ENCODE assay signal across 8 cellular contexts in genomic region chr10:11177926-11178453, GRCh38.
A peak's percentile ranks its signal among the peaks of the same experiment; 100 is the strongest.
DNase-seq lines count a peak whose midpoint lies in the region; ATAC-seq and TF ChIP-seq lines count a peak whose summit lies in the region.

No MANE protein-coding gene starts in this region.

- no peaks in the 10 kb centered on the region for H3K4me1 Mint-ChIP-seq in CD8-positive, alpha-beta T cell (ENCODE audit: low read depth)
- peaks cover 22% of the 10 kb centered on the region for H3K4me1 Mint-ChIP-seq in activated T-cell treated with anti-CD3 and anti-CD28 coated beads, Interleukin-2, amount 50 U/mL, for 72 hours (ENCODE audit: low read depth)

- H3K4me1 ChIP-seq in CD8-positive, alpha-beta T cell (ENCODE audit: insufficient read depth, low read length), result peaks cover 100% of the 10 kb centered on the region
- H3K4me1 ChIP-seq in lower lobe of right lung, result peaks cover 88% of the 10 kb centered on the region

- H3K27me3 Mint-ChIP-seq in CD8-positive, alpha-beta T cell (ENCODE audit: low read depth), result no peaks in the 10 kb centered on the region
- no peaks in the 10 kb centered on the region for H3K27me3 Mint-ChIP-seq in activated T-cell treated with anti-CD3 and anti-CD28 coated beads, Interleukin-2, amount 50 U/mL, for 72 hours (ENCODE audit: low read depth)

- H3K27ac ChIP-seq in CD8-positive, alpha-beta T cell (ENCODE audit: low read depth, low read length), result peak overlapping the region; percentile 48
- H3K27ac ChIP-seq in lower lobe of right lung, result peak overlapping the region; percentile 51

- intact Hi-C loops in CD8-positive, alpha-beta T cell (cut with DNase I, micrococcal nuclease), result loop anchor here (1.0 to 5.0 kb wide), 8 partner anchors 8 to 1169 kb away; partner anchors contain the start of gene CAMK1D (in 1 of the 2)
- intact Hi-C loops in lower lobe of right lung (cut with DNase I), result no loop called here

- no peaks in the 10 kb centered on the region for H3K27me3 ChIP-seq in CD8-positive, alpha-beta T cell (ENCODE audit: insufficient read depth, low read length)
- H3K27me3 ChIP-seq in lower lobe of right lung (ENCODE audit: low read depth), result no peaks in the 10 kb centered on the region

- no peak for TF ChIP-seq CTCF in CD8-positive, alpha-beta T cell (IDR thresholded peaks at IDR 0.05)
- no peak for TF ChIP-seq CTCF in lower lobe of right lung (IDR thresholded peaks at IDR 0.05)

- no peak overlapping the region for H3K27ac Mint-ChIP-seq in CD8-positive, alpha-beta T cell
- peak overlapping the region; percentile 100 for H3K27ac Mint-ChIP-seq in activated T-cell treated with anti-CD3 and anti-CD28 coated beads, Interleukin-2, amount 50 U/mL, for 72 hours

- H3K4me3 Mint-ChIP-seq in CD8-positive, alpha-beta T cell, result no peak overlapping the region
- no peak overlapping the region for H3K4me3 Mint-ChIP-seq in activated T-cell treated with anti-CD3 and anti-CD28 coated beads, Interleukin-2, amount 50 U/mL, for 72 hours

- ATAC-seq in CD8-positive, alpha-beta T cell, result peak; percentile 4
- ATAC-seq in GM21737 (IDR thresholded peaks at IDR 0.05; ENCODE audit: unreplicated experiment) (peak; percentile 16), lower lobe of right lung (no peak), HG02588 (IDR thresholded peaks at IDR 0.05; ENCODE audit: unreplicated experiment) (no peak)
- peak; percentile 28 to 36 for ATAC-seq in activated T-cell treated with anti-CD3 and anti-CD28 coated beads, Interleukin-2, amount 50 U/mL, for 72 hours (replicated peaks in 1 of 2)

- H3K36me3 ChIP-seq in CD8-positive, alpha-beta T cell (ENCODE audit: insufficient read depth, low read length), result peaks cover 21% of the 10 kb centered on the region
- peaks cover 32% of the 10 kb centered on the region for H3K36me3 ChIP-seq in lower lobe of right lung

- CTCF ChIA-PET in CD8-positive, alpha-beta T cell (lab: Charles Lee), result interaction anchor here (1.0 to 4.4 kb wide), 8 partner anchors 10 to 92 kb away, joined by 3 to 23 read pairs (median 6); no protein-coding TSS in a partner anchor

- peak in 3 of 7 experiments; percentile 31 to 53 (median 33) for DNase-seq in CD8-positive, alpha-beta T cell
- DNase-seq in activated T-cell treated with anti-CD3 and anti-CD28 coated beads, Interleukin-2, amount 50 U/mL, for 72 hours, result peak; percentile 37 to 54
- DNase-seq in lower lobe of right lung (peak; percentile 51), NCI-H1436 (lab: John Stamatoyannopoulos, UW) (no peak), SKM-1 treated with dmso at 0.1 percent for 144 hours (lab: John Stamatoyannopoulos, UW; ENCODE audit: unreplicated experiment) (no peak)
- DNase-seq in stimulated activated CD4-positive, alpha-beta T cell treated with anti-CD3 and anti-CD28 coated beads, Interleukin-4, amount 100 ng/mL, for 1 hour, result no peak

- H3K9me3 Mint-ChIP-seq in CD8-positive, alpha-beta T cell, result no peaks in the 10 kb centered on the region
- no peaks in the 10 kb centered on the region for H3K9me3 Mint-ChIP-seq in activated T-cell treated with anti-CD3 and anti-CD28 coated beads, Interleukin-2, amount 50 U/mL, for 72 hours

- POLR2A ChIA-PET in CD8-positive, alpha-beta T cell (lab: Charles Lee), result interaction anchor here (0.7 to 7.5 kb wide), 12 partner anchors 12 to 65 kb away, joined by 3 to 126 read pairs (median 6); no protein-coding TSS in a partner anchor

- H3K9me3 ChIP-seq in CD8-positive, alpha-beta T cell (ENCODE audit: low read length), result no peaks in the 10 kb centered on the region
- H3K9me3 ChIP-seq in lower lobe of right lung, result no peaks in the 10 kb centered on the region

- H3K4me3 ChIP-seq in CD8-positive, alpha-beta T cell (ENCODE audit: low read depth, low read length), result peak overlapping the region; percentile 24
- H3K4me3 ChIP-seq in lower lobe of right lung, result peak overlapping the region; percentile 8

- peaks cover 89% of the 10 kb centered on the region for H3K36me3 Mint-ChIP-seq in CD8-positive, alpha-beta T cell
- peaks cover 21 to 26% of the 10 kb centered on the region in 2 donors for H3K36me3 Mint-ChIP-seq in activated T-cell treated with anti-CD3 and anti-CD28 coated beads, Interleukin-2, amount 50 U/mL, for 72 hours (ENCODE audit: insufficient read depth in 2 of 2)

Comparison
In these comparisons a context has a peak if more than half of its experiments do, and no peak if none do; other contexts are left out.
1. ATAC-seq: peak in CD8-positive, alpha-beta T cell (single experiment), GM21737 (single experiment) and activated T-cell treated with anti-CD3 and anti-CD28 coated beads, Interleukin-2, amount 50 U/mL, for 72 hours (2 of 2); none in lower lobe of right lung (0 of 2) and HG02588 (single experiment).
2. DNase-seq: peak in activated T-cell treated with anti-CD3 and anti-CD28 coated beads, Interleukin-2, amount 50 U/mL, for 72 hours (2 of 2) and lower lobe of right lung (single experiment); none in NCI-H1436 (single experiment), stimulated activated CD4-positive, alpha-beta T cell treated with anti-CD3 and anti-CD28 coated beads, Interleukin-4, amount 100 ng/mL, for 1 hour (single experiment) and SKM-1 treated with dmso at 0.1 percent for 144 hours (single experiment).